In the genomic region with DNA sequence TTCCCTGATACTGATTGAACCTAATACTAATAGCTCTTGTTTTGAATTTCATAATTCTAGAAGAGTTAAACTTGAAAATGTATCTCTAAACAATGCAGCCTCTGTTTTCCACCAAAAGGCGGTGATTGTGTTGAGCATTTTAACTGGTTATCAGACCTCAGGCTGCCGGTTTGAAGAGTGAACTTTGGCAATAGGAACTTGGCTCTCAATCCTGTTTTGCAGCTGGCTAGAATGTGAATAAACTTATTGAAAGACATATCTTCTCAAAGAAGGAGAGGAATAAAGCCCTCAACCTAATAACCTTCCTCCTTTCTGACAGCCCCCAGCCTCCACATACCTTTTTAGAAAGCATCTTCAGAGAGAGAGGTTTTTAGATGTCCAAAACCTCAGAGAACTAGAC, we compare ENCODE assay signal across 19 cellular contexts.
DNase-seq lines count a peak whose midpoint lies in the region; ATAC-seq and TF ChIP-seq lines count a peak whose summit lies in the region.
"Had no signal": no experiment of that assay in that cellular context is flagged by ENCODE, and none has a peak within 500 bp of the region (broad histone marks: within the 10 kb centered on the region; RNA-seq: fewer than 3 reads in every experiment).

No MANE protein-coding gene starts in this region.

- H3K27me3 Mint-ChIP-seq in endodermal cell (ENCODE audit: insufficient read depth) = no peaks in the 10 kb centered on the region
- H3K27me3 Mint-ChIP-seq in stimulated activated naive CD8-positive, alpha-beta T cell treated with anti-CD3 and anti-CD28 coated beads, Interleukin-15, amount 100 ng/mL, for 72 hours = no peaks in the 10 kb centered on the region
- H3K27me3 Mint-ChIP-seq: dendritic cell treated with granulocyte-macrophage colony-stimulating factor and Interleukin-4, amounts not matched to agents 40 ng/mL and 50 ng/mL, for 4 days had no signal

- no peak overlapping the region for H3K27ac ChIP-seq in endodermal cell (ENCODE audit: low read depth, low read length)
- peak overlapping the region in 3 of 4 donors; percentile 9 to 29 (median 17) for H3K27ac ChIP-seq in sigmoid colon
- H3K27ac ChIP-seq in adrenal gland = peak overlapping the region in 1 of 5 donors; percentile 24
- H3K27ac ChIP-seq: gastrocnemius medialis, neural progenitor cell had no signal

- no peaks in the 10 kb centered on the region for H3K36me3 ChIP-seq in endodermal cell (ENCODE audit: control insufficient read depth, insufficient read depth, low read length)
- H3K36me3 ChIP-seq in sigmoid colon = no peaks in the 10 kb centered on the region
- H3K36me3 ChIP-seq in adrenal gland (replicated peaks in 1 of 2) = no peaks in the 10 kb centered on the region
- H3K36me3 ChIP-seq: gastrocnemius medialis, neural progenitor cell had no signal

- ATAC-seq in GM21360 (IDR thresholded peaks at IDR 0.05; ENCODE audit: unreplicated experiment) = no peak
- no peak for ATAC-seq in stimulated activated naive CD8-positive, alpha-beta T cell treated with anti-CD3 and anti-CD28 coated beads, Interleukin-15, amount 100 ng/mL, for 72 hours
- ATAC-seq: gastrocnemius medialis had no signal

- H3K4me1 Mint-ChIP-seq in endodermal cell = peaks cover 9% of the 10 kb centered on the region
- H3K4me1 Mint-ChIP-seq in stimulated activated naive CD8-positive, alpha-beta T cell treated with anti-CD3 and anti-CD28 coated beads, Interleukin-15, amount 100 ng/mL, for 72 hours = no peaks in the 10 kb centered on the region

- no peaks in the 10 kb centered on the region for H3K36me3 Mint-ChIP-seq in endodermal cell (ENCODE audit: low read depth)
- H3K36me3 Mint-ChIP-seq: activated naive CD8-positive, alpha-beta T cell; neural progenitor cell had no signal

- H3K27ac Mint-ChIP-seq in endodermal cell = peak overlapping the region; percentile 7
- peak overlapping the region in 1 of 2 donors; percentile 49 for H3K27ac Mint-ChIP-seq in stimulated activated naive CD8-positive, alpha-beta T cell treated with anti-CD3 and anti-CD28 coated beads, Interleukin-15, amount 100 ng/mL, for 72 hours
- H3K27ac Mint-ChIP-seq: activated naive CD8-positive, alpha-beta T cell; dendritic cell treated with granulocyte-macrophage colony-stimulating factor and Interleukin-4, amounts not matched to agents 40 ng/mL and 50 ng/mL, for 4 days; neural progenitor cell had no signal

- DNase-seq in HuH-7 (ENCODE audit: low spot score) (peak; percentile 44), endodermal cell (no peak), inferior parietal cortex (ENCODE audit: extremely low spot score) (peak; percentile 52), sigmoid colon (no peak), adrenal gland (no peak), DMS53 (lab: John Stamatoyannopoulos, UW) (no peak)
- DNase-seq in stimulated activated naive CD8-positive, alpha-beta T cell treated with anti-CD3 and anti-CD28 coated beads, Interleukin-15, amount 100 ng/mL, for 72 hours = no peak
- DNase-seq: activated T-cell treated with anti-CD3 and anti-CD28 coated beads for 4 hours, DMS 273 treated with DMSO at 0.1 percent for 48 hours, gastrocnemius medialis, H9, kidney glomerular epithelial cell, NCI-H2081, T-helper 1 cell had no signal

- no peaks in the 10 kb centered on the region for H3K9me3 Mint-ChIP-seq in endodermal cell
- no peaks in the 10 kb centered on the region for H3K9me3 Mint-ChIP-seq in stimulated activated naive CD8-positive, alpha-beta T cell treated with anti-CD3 and anti-CD28 coated beads, Interleukin-15, amount 100 ng/mL, for 72 hours
- H3K9me3 Mint-ChIP-seq: dendritic cell treated with granulocyte-macrophage colony-stimulating factor and Interleukin-4, amounts not matched to agents 40 ng/mL and 50 ng/mL, for 4 days; H9; neural progenitor cell had no signal

- no peak for TF ChIP-seq EP300 in sigmoid colon (IDR thresholded peaks at IDR 0.05)

- WGBS in endodermal cell (ENCODE audit: insufficient coverage in 1 of 2, insufficient read length in 1 of 2), 2 experiments = 94 to 97% methylated on average over 2 of the region's 2 CpGs
- 21 to 59% methylated on average over 2 of the region's 2 CpGs for WGBS in sigmoid colon, 2 donors
- 43 to 65% (median 57%) methylated on average over 2 of the region's 2 CpGs for WGBS in adrenal gland, 4 donors

- H3K4me3 Mint-ChIP-seq in endodermal cell = no peak overlapping the region
- no peak overlapping the region for H3K4me3 Mint-ChIP-seq in stimulated activated naive CD8-positive, alpha-beta T cell treated with anti-CD3 and anti-CD28 coated beads, Interleukin-15, amount 100 ng/mL, for 72 hours
- H3K4me3 Mint-ChIP-seq: activated naive CD8-positive, alpha-beta T cell; dendritic cell treated with granulocyte-macrophage colony-stimulating factor and Interleukin-4, amounts not matched to agents 40 ng/mL and 50 ng/mL, for 4 days; H9; neural progenitor cell had no signal

- TF ChIP-seq CTCF in endodermal cell (conservative IDR thresholded peaks at IDR 0.05) (no peak), sigmoid colon (IDR thresholded peaks at IDR 0.05) (no peak), adrenal gland (IDR thresholded peaks at IDR 0.05) (no peak)

- no peak overlapping the region for H3K9ac ChIP-seq in endodermal cell (ENCODE audit: extremely low read depth, low read length, poor library complexity, severe bottlenecking)
- H3K9ac ChIP-seq: neural progenitor cell had no signal

- H3K4me3 ChIP-seq in endodermal cell (ENCODE audit: low read length) = no peak overlapping the region
- H3K4me3 ChIP-seq in sigmoid colon = no peak overlapping the region
- H3K4me3 ChIP-seq in adrenal gland = no peak overlapping the region
- H3K4me3 ChIP-seq: gastrocnemius medialis, neural progenitor cell, skin epidermis had no signal

- no peaks in the 10 kb centered on the region for H3K9me3 ChIP-seq in endodermal cell (ENCODE audit: control insufficient read depth, low read length)
- H3K9me3 ChIP-seq in sigmoid colon = no peaks in the 10 kb centered on the region
- H3K9me3 ChIP-seq in adrenal gland (replicated peaks in 1 of 3) = no peaks in the 10 kb centered on the region
- H3K9me3 ChIP-seq: gastrocnemius medialis had no signal

- H3K4me1 ChIP-seq in endodermal cell (ENCODE audit: control insufficient read depth, insufficient read depth, low read length) (no peaks in the 10 kb centered on the region), sigmoid colon (peaks cover 0 to 14% (median 3%) of the 10 kb centered on the region in 4 donors), adrenal gland (replicated peaks in 1 of 2) (peaks cover 3 to 18% of the 10 kb centered on the region in 2 donors)
- H3K4me1 ChIP-seq: gastrocnemius medialis, neural progenitor cell had no signal

- intact Hi-C loops in sigmoid colon (cut with DNase I) (no loop called here), adrenal gland (cut with DNase I) (loop anchor here in 1 of 2 donors (10.0 kb wide), 1 partner anchor 105 kb away; the partner anchor contains the start of gene SRGAP1)

- TF ChIP-seq POLR2A in sigmoid colon (IDR thresholded peaks at IDR 0.05) (no peak), adrenal gland (IDR thresholded peaks at IDR 0.05) (no peak)

- H3K27me3 ChIP-seq in endodermal cell (ENCODE audit: control insufficient read depth, insufficient read depth, low read length, poor library complexity, severe bottlenecking) (no peaks in the 10 kb centered on the region), sigmoid colon (no peaks in the 10 kb centered on the region), adrenal gland (no peaks in the 10 kb centered on the region)
- H3K27me3 ChIP-seq: gastrocnemius medialis, neural progenitor cell had no signal

Comparison
In these comparisons a context has a peak if more than half of its experiments do, and no peak if none do; other contexts are left out.
1. DNase-seq: peak in HuH-7 (single experiment) and inferior parietal cortex (single experiment); none in endodermal cell (single experiment), sigmoid colon (single experiment), stimulated activated naive CD8-positive, alpha-beta T cell treated with anti-CD3 and anti-CD28 coated beads, Interleukin-15, amount 100 ng/mL, for 72 hours (0 of 2), adrenal gland (0 of 7) and DMS53 (single experiment).